In genomic region chr1:6723621-6724428, GRCh38 we compare ENCODE assay signal across 2 cellular contexts.
TF ChIP-seq lines count a peak whose summit lies in the region.

No MANE protein-coding gene starts in this region.

TF ChIP-seq in SK-N-SH, 30 proteins besides CTCF, POLR2A, EP300 and RAD21 (continued from another document):
- TF ChIP-seq NRF1 (IDR thresholded peaks at IDR 0.05; ENCODE audit: low read depth, low read length) (no peak), FOXJ3 (CRISPR knock-in tag; IDR thresholded peaks at IDR 0.05) (no peak), GATA2 (CRISPR knock-in tag; IDR thresholded peaks at IDR 0.05) (no peak), JUND (IDR thresholded peaks at IDR 0.05) (no peak), POLR2AphosphoS5 (IDR thresholded peaks at IDR 0.05; ENCODE audit: low read depth, low read length) (no peak), ELF1 (IDR thresholded peaks at IDR 0.05) (no peak), TCF12 (IDR thresholded peaks at IDR 0.05) (no peak), IRF3 (IDR thresholded peaks at IDR 0.05; ENCODE audit: low read depth, low read length) (no peak), TEAD4 (IDR thresholded peaks at IDR 0.05; ENCODE audit: borderline replicate concordance, insufficient read depth) (no peak)

TF ChIP-seq in SK-N-SH treated with all-trans-retinoic acid at 6 μM for 48 hours, 23 proteins besides CTCF, POLR2A, EP300 and RAD21 (continued from another document):
- no peak for TF ChIP-seq TCF4 (CRISPR knock-in tag; IDR thresholded peaks at IDR 0.05; ENCODE audit: borderline replicate concordance)
- no peak for TF ChIP-seq CSDC2 (CRISPR knock-in tag; IDR thresholded peaks at IDR 0.05)
- TF ChIP-seq ZFP3 (CRISPR knock-in tag; IDR thresholded peaks at IDR 0.05) = no peak
- TF ChIP-seq ZNF8 (CRISPR knock-in tag; IDR thresholded peaks at IDR 0.05) = no peak
- TF ChIP-seq POU6F1 (CRISPR knock-in tag; IDR thresholded peaks at IDR 0.05; ENCODE audit: borderline replicate concordance, low read depth) = no peak
- TF ChIP-seq ZNF565 (CRISPR knock-in tag; conservative IDR thresholded peaks at IDR 0.05; ENCODE audit: low read depth) = no peak
- TF ChIP-seq TSHZ2 (CRISPR knock-in tag; IDR thresholded peaks at IDR 0.05) = no peak
- TF ChIP-seq ZFP30 (CRISPR knock-in tag; IDR thresholded peaks at IDR 0.05) = no peak
